27 cellular contexts compared by ENCODE assay signal in the genomic region with DNA sequence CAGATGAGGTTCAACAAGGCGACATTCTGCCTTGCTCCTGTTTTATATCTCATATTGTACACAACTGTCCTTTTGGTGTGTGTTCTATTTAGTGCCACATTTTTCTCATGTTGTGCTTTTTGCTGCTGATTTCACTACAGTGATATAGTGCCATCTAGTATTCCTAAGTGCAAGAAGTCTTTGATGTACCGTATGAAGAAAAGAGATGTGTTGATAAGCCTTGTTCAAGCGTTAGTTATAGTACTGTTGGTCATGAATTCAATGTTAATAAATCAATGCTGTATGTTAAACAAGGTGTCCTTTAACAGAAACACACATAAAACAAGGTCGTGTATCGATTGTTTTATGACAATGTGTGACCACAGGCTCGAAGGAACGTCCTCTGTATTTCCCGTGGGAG.
"Had no signal": no experiment of that assay in that cellular context is flagged by ENCODE, and none has a peak within 500 bp of the region (broad histone marks: within the 10 kb centered on the region; RNA-seq: fewer than 3 reads in every experiment).

No MANE protein-coding gene starts in this region.

- H3K27ac ChIP-seq: adrenal gland, colonic mucosa, SJSA1 had no signal

- ATAC-seq: activated CD8-positive, alpha-beta memory T cell treated with anti-CD3 and anti-CD28 coated beads, Interleukin-2, amount 10 ng/mL, durations not matched to agents 7 days and 5 days; activated naive CD4-positive, alpha-beta T cell treated with anti-CD3 and anti-CD28 coated beads, Interleukin-2, amount 50 U/mL, for 72 hours; SK-N-SH treated with all-trans-retinoic acid at 6 μM for 48 hours; WTC11 had no signal

- H3K36me3 Mint-ChIP-seq: activated CD8-positive, alpha-beta memory T cell treated with anti-CD3 and anti-CD28 coated beads, Interleukin-2, amount 10 ng/mL, durations not matched to agents 7 days and 5 days; WTC11 had no signal

- H3K4me3 Mint-ChIP-seq: activated CD4-positive, alpha-beta T cell treated with anti-CD3 and anti-CD28 coated beads, Interleukin-2, amount 10 ng/mL, durations not matched to agents 7 days and 5 days; activated CD8-positive, alpha-beta memory T cell treated with anti-CD3 and anti-CD28 coated beads, Interleukin-2, amount 10 ng/mL, durations not matched to agents 7 days and 5 days; activated T-helper 1 cell treated with anti-CD3 and anti-CD28 coated beads, Interleukin-12 subunit alpha, Interleukin-12 subunit beta, Interleukin-2, Interleukin-4 antibody, amounts not matched to agents 30 ng/mL and 10 ng/mL and 1 ng/mL, durations not matched to agents 14 hours and 24 hours and 36 hours; T-helper 1 cell treated with Interleukin-12 subunit alpha and Interleukin-12 subunit beta and Interleukin-4 antibody, amounts not matched to agents 30 μg/mL and 1 μg/mL, for 36 hours; WTC11 had no signal

- FAIRE-seq: RCC 7860 had no signal

- H3K27me3 Mint-ChIP-seq: activated CD4-positive, alpha-beta T cell treated with anti-CD3 and anti-CD28 coated beads, Interleukin-2, amount 10 ng/mL, durations not matched to agents 7 days and 5 days; activated CD8-positive, alpha-beta memory T cell treated with anti-CD3 and anti-CD28 coated beads, Interleukin-2, amount 10 ng/mL, durations not matched to agents 7 days and 5 days had no signal

- H3K4me1 Mint-ChIP-seq: WTC11 had no signal

- H3K4me3 ChIP-seq: adrenal gland, colonic mucosa, MG63, SJSA1 had no signal

- H3K36me3 ChIP-seq: adrenal gland, colonic mucosa, MG63, SJSA1 had no signal

- H3K27ac Mint-ChIP-seq: activated CD4-positive, alpha-beta T cell treated with anti-CD3 and anti-CD28 coated beads, Interleukin-2, amount 10 ng/mL, durations not matched to agents 7 days and 5 days; activated CD8-positive, alpha-beta memory T cell treated with anti-CD3 and anti-CD28 coated beads, Interleukin-2, amount 10 ng/mL, durations not matched to agents 7 days and 5 days; activated naive CD4-positive, alpha-beta T cell treated with anti-CD3 and anti-CD28 coated beads, Interleukin-2, amount 50 U/mL, for 72 hours; activated T-helper 1 cell treated with anti-CD3 and anti-CD28 coated beads, Interleukin-12 subunit alpha, Interleukin-12 subunit beta, Interleukin-2, Interleukin-4 antibody, amounts not matched to agents 30 ng/mL and 10 ng/mL and 1 ng/mL, durations not matched to agents 14 hours and 24 hours and 36 hours; T-helper 1 cell treated with Interleukin-12 subunit alpha and Interleukin-12 subunit beta and Interleukin-4 antibody, amounts not matched to agents 30 μg/mL and 1 μg/mL, for 36 hours; WTC11 had no signal

- H3K27me3 ChIP-seq: adrenal gland, colonic mucosa, MG63, SJSA1 had no signal

- DNase-seq: activated CD4-positive, alpha-beta T cell treated with anti-CD3 and anti-CD28 coated beads, Interleukin-2, amount 10 ng/mL, durations not matched to agents 7 days and 5 days; activated CD4-positive, CD25-positive, alpha-beta regulatory T cell treated with anti-CD3 and anti-CD28 coated beads, Interleukin-2, amount 50 U/mL, for 72 hours; activated CD8-positive, alpha-beta memory T cell treated with anti-CD3 and anti-CD28 coated beads, Interleukin-2, amount 10 ng/mL, durations not matched to agents 7 days and 5 days; activated effector memory CD4-positive, alpha-beta T cell treated with anti-CD3 and anti-CD28 coated beads, Interleukin-2, amount 50 U/mL, for 16 hours; activated naive CD4-positive, alpha-beta T cell treated with Interleukin-2 at 50 U/mL for 16 hours; adrenal gland; anterior cingulate cortex; caudate nucleus; colonic mucosa; MG63; MV-4-11; NCI-H1092 treated with DMSO at 0.1 percent for 48 hours; NCI-H1417 treated with DMSO at 0.1 percent for 48 hours; NCI-H1694; NCI-H2029 treated with DMSO at 0.1 percent for 48 hours; NCI-H510A treated with DMSO at 0.1 percent for 48 hours; NCI-H69; NK-92 treated with Interleukin-12 subunit alpha and Interleukin-12 subunit beta, amount 100 ng/mL, for 24 hours; SHP77; SW 1271 had no signal

- H3K9me3 Mint-ChIP-seq: activated naive CD4-positive, alpha-beta T cell treated with anti-CD3 and anti-CD28 coated beads, Interleukin-2, amount 50 U/mL, for 72 hours; activated T-helper 1 cell treated with anti-CD3 and anti-CD28 coated beads, Interleukin-12 subunit alpha, Interleukin-12 subunit beta, Interleukin-2, Interleukin-4 antibody, amounts not matched to agents 30 ng/mL and 10 ng/mL and 1 ng/mL, durations not matched to agents 14 hours and 24 hours and 36 hours; T-helper 1 cell treated with Interleukin-12 subunit alpha and Interleukin-12 subunit beta and Interleukin-4 antibody, amounts not matched to agents 30 μg/mL and 1 μg/mL, for 36 hours; WTC11 had no signal

- H3K9me3 ChIP-seq: adrenal gland, colonic mucosa, MG63, SJSA1 had no signal

- H3K4me1 ChIP-seq: adrenal gland, colonic mucosa, SJSA1 had no signal
